In the genomic region with DNA sequence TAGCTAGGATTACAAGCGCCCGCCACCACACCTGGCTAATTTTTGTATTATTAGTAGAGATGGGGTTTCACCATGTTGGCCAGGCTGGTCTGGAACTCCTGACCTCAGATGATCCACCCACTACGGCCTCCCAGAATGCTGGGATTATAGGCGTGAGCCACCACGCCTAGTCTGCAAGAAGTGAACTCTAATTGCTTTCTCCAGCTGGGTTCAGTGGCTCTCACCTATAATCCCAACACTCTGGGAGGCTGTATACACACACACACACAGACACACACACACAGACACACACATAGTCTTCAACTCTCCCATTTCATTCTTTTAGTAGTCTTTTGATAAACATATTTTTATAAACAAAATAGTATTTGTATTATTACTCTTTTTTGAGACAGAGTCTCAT, we compare ENCODE assay signal across 1 cellular context. TPM values are rescaled to one million over a fixed set of nuclear protein-coding genes. Genes with fewer than 3 reads are reported as not detected.
"Had no signal": no experiment of that assay in that cellular context is flagged by ENCODE, and none has a peak within 500 bp of the region (broad histone marks: within the 10 kb centered on the region; RNA-seq: fewer than 3 reads in every experiment).

No MANE protein-coding gene starts in this region.

RNA-seq across cellular contexts. Expression of gene ACTMAP, which starts 20.2 kb away (rescaled TPM):
- polyA plus RNA-seq: neural cell had no signal
